Comparison of ENCODE assay signal across 20 cellular contexts in genomic region chr16:86818701-86819522, GRCh38.
DNase-seq lines count a peak whose midpoint lies in the region; ATAC-seq and TF ChIP-seq lines count a peak whose summit lies in the region.
"Had no signal": no experiment of that assay in that cellular context is flagged by ENCODE, and none has a peak within 500 bp of the region (broad histone marks: within the 10 kb centered on the region; RNA-seq: fewer than 3 reads in every experiment).

No MANE protein-coding gene starts in this region.

- H3K4me3 Mint-ChIP-seq in GM23338, result no peak overlapping the region
- no peak overlapping the region for H3K4me3 Mint-ChIP-seq in nephron progenitor cell
- H3K4me3 Mint-ChIP-seq: dendritic cell treated with granulocyte-macrophage colony-stimulating factor and Interleukin-4, amounts not matched to agents 40 ng/mL and 50 ng/mL, for 4 days; IgD-negative memory B cell; neural progenitor cell had no signal

- H3K27me3 ChIP-seq in GM23338 (ENCODE audit: insufficient read depth) (no peaks in the 10 kb centered on the region), WERI-Rb-1 (ENCODE audit: insufficient read depth, low read depth, severe bottlenecking) (no peaks in the 10 kb centered on the region), gastrocnemius medialis (peaks cover 0 to 40% (median 8%) of the 10 kb centered on the region in 3 donors)
- H3K27me3 ChIP-seq: neural progenitor cell had no signal

- H3K9me2 ChIP-seq in GM23338 (ENCODE audit: insufficient read depth), result peaks cover 13% of the 10 kb centered on the region; the same call in 1 of the 2 replicates

- TF ChIP-seq CTCF in GM23338 (conservative IDR thresholded peaks at IDR 0.05; ENCODE audit: low read depth in 2 of 2) (no peak), WERI-Rb-1 (IDR thresholded peaks at IDR 0.05; ENCODE audit: low read depth, low read length) (no peak), gastrocnemius medialis (IDR thresholded peaks at IDR 0.05 in 4 of 5, conservative IDR thresholded peaks at IDR 0.05 in 1 of 5) (no peak), nephron progenitor cell (IDR thresholded peaks at IDR 0.05) (no peak)

- H3K36me3 Mint-ChIP-seq in GM23338 (ENCODE audit: low read depth), result no peaks in the 10 kb centered on the region
- no peaks in the 10 kb centered on the region for H3K36me3 Mint-ChIP-seq in nephron progenitor cell (ENCODE audit: low read depth)
- H3K36me3 Mint-ChIP-seq: IgD-negative memory B cell, neural progenitor cell had no signal

- ATAC-seq in GM23338, result no peak
- ATAC-seq in left lobe of liver, result peak; percentile 14
- peak in 1 of 2 donors; percentile 71 for ATAC-seq in gastrocnemius medialis
- no peak for ATAC-seq in GM21529 (IDR thresholded peaks at IDR 0.05; ENCODE audit: unreplicated experiment)
- ATAC-seq: gastroesophageal sphincter had no signal

- DNase-seq in GM23338 (ENCODE audit: low spot score), result no peak
- DNase-seq in WERI-Rb-1, result no peak
- DNase-seq in left lobe of liver (ENCODE audit: low spot score), result no peak
- DNase-seq in gastrocnemius medialis, result no peak
- no peak for DNase-seq in kidney tubule cell (ENCODE audit: low spot score)
- DNase-seq in nephron progenitor cell, result no peak
- no peak for DNase-seq in hepatic stellate cell (ENCODE audit: low spot score)
- DNase-seq: activated CD8-positive, alpha-beta memory T cell treated with anti-CD3 and anti-CD28 coated beads, Interleukin-2, amount 50 U/mL, for 48 hours; activated effector memory CD4-positive, alpha-beta T cell treated with anti-CD3 and anti-CD28 coated beads, Interleukin-2, amount 50 U/mL, for 16 hours; C1 segment of cervical spinal cord; kidney glomerular epithelial cell; midbrain; NCI-H146 had no signal

- H3F3A ChIP-seq in GM23338 (replicated peaks; ENCODE audit: low read depth), result no peaks in the 10 kb centered on the region

- in situ Hi-C loops in gastrocnemius medialis (cut with MboI; ENCODE audit: low sequenced_read_pairs in 4 of 4), result no loop called here

- H3K36me3 ChIP-seq in GM23338 (ENCODE audit: insufficient read depth) (no peaks in the 10 kb centered on the region), WERI-Rb-1 (no peaks in the 10 kb centered on the region), gastrocnemius medialis (no peaks in the 10 kb centered on the region)
- H3K36me3 ChIP-seq: gastroesophageal sphincter, neural progenitor cell, suprapubic skin had no signal

- H3K27ac Mint-ChIP-seq in GM23338 (no peak overlapping the region), nephron progenitor cell (no peak overlapping the region)
- H3K27ac Mint-ChIP-seq: dendritic cell treated with granulocyte-macrophage colony-stimulating factor and Interleukin-4, amounts not matched to agents 40 ng/mL and 50 ng/mL, for 4 days; neural progenitor cell had no signal

- H3K4me2 ChIP-seq in GM23338, result no peak overlapping the region
- H3K4me2 ChIP-seq: neural progenitor cell had no signal

- H3K9me3 ChIP-seq in WERI-Rb-1 (ENCODE audit: severe bottlenecking) (no peaks in the 10 kb centered on the region), gastrocnemius medialis (no peaks in the 10 kb centered on the region)
- H3K9me3 ChIP-seq: gastroesophageal sphincter, suprapubic skin had no signal

- H3K79me2 ChIP-seq in GM23338 (replicated peaks; ENCODE audit: insufficient read depth), result no peaks in the 10 kb centered on the region

- H3K27ac ChIP-seq in GM23338 (ENCODE audit: low read depth) (no peak overlapping the region), WERI-Rb-1 (no peak overlapping the region), gastrocnemius medialis (no peak overlapping the region)
- H3K27ac ChIP-seq: gastroesophageal sphincter, HL-60, neural progenitor cell, suprapubic skin had no signal

- no peak for TF ChIP-seq POLR2A in gastrocnemius medialis (IDR thresholded peaks at IDR 0.05)

- peaks cover 7% of the 10 kb centered on the region for H3K27me3 Mint-ChIP-seq in GM23338 (ENCODE audit: insufficient read depth, low read depth, poor library complexity)
- H3K27me3 Mint-ChIP-seq in nephron progenitor cell (ENCODE audit: low read depth, poor library complexity), result peaks cover 11% of the 10 kb centered on the region

- no peaks in the 10 kb centered on the region for H4K20me1 ChIP-seq in GM23338 (replicated peaks; ENCODE audit: insufficient read depth)

- H3K4me3 ChIP-seq in GM23338 (no peak overlapping the region), WERI-Rb-1 (ENCODE audit: low read depth, low read length) (peak overlapping the region; percentile 17; the same call in 1 of the 2 replicates), gastrocnemius medialis (peak overlapping the region; percentile 10 to 24 (median 16))
- H3K4me3 ChIP-seq: gastroesophageal sphincter, neural progenitor cell, suprapubic skin had no signal

- H3K4me1 ChIP-seq in GM23338 (ENCODE audit: insufficient read depth) (no peaks in the 10 kb centered on the region), gastrocnemius medialis (peaks cover 0 to 7% of the 10 kb centered on the region in 2 donors)
- H3K4me1 ChIP-seq: gastroesophageal sphincter had no signal

- no peaks in the 10 kb centered on the region for H3K9me3 Mint-ChIP-seq in GM23338
- H3K9me3 Mint-ChIP-seq in nephron progenitor cell, result no peaks in the 10 kb centered on the region
- H3K9me3 Mint-ChIP-seq: dendritic cell treated with granulocyte-macrophage colony-stimulating factor and Interleukin-4, amounts not matched to agents 40 ng/mL and 50 ng/mL, for 4 days; IgD-negative memory B cell; neural progenitor cell had no signal

- peak overlapping the region; percentile 56; the same call in 1 of the 2 replicates for H2AFZ ChIP-seq in GM23338

- H3K4me1 Mint-ChIP-seq in GM23338 (peaks cover 10% of the 10 kb centered on the region; the same call in 2 of the 3 replicates), nephron progenitor cell (peaks cover 42% of the 10 kb centered on the region)
- H3K4me1 Mint-ChIP-seq: IgD-negative memory B cell had no signal

- intact Hi-C loops in gastrocnemius medialis (cut with DNase I; ENCODE audit: low total_unique reads), result no loop called here

TF ChIP-seq in GM23338, 12 proteins besides CTCF, POLR2A, EP300 and RAD21 (continues in another document):
- no peak for TF ChIP-seq REST (IDR thresholded peaks at IDR 0.05; ENCODE audit: unreplicated experiment)
- TF ChIP-seq CREB1 (CRISPR knock-in tag; IDR thresholded peaks at IDR 0.05; ENCODE audit: low read depth), result no peak
- TF ChIP-seq ETS1 (IDR thresholded peaks at IDR 0.05), result no peak
- TF ChIP-seq POLR2AphosphoS5 (IDR thresholded peaks at IDR 0.05; ENCODE audit: low read depth), result no peak
- no peak for TF ChIP-seq JUNB (IDR thresholded peaks at IDR 0.05; ENCODE audit: unreplicated experiment)
